ENCODE assay signal across 1 cellular context in genomic region chr7:85914437-85914836, GRCh38.
TF ChIP-seq lines count a peak whose summit lies in the region.

No MANE protein-coding gene starts in this region.

TF ChIP-seq in HEK293, 187 proteins besides CTCF, POLR2A, EP300 and RAD21 (continued from another document):
- TF ChIP-seq ZNF670 (tag by site-specific recombination; IDR thresholded peaks at IDR 0.05; ENCODE audit: low read depth) (no peak), ZNF544 (tag by site-specific recombination; IDR thresholded peaks at IDR 0.05) (no peak), ZBTB8A (tag by site-specific recombination; IDR thresholded peaks at IDR 0.05) (peak; percentile 49; the same call in 1 of the 2 replicates), ZNF394 (tag by site-specific recombination; IDR thresholded peaks at IDR 0.05; ENCODE audit: borderline replicate concordance) (peak; percentile 86; the same call in 1 of the 2 replicates), ZNF18 (tag by site-specific recombination; IDR thresholded peaks at IDR 0.05) (no peak), ZNF560 (tag by site-specific recombination; IDR thresholded peaks at IDR 0.05; ENCODE audit: borderline replicate concordance) (peak; percentile 80), ZNF654 (tag by site-specific recombination; IDR thresholded peaks at IDR 0.05; ENCODE audit: low read depth) (peak; percentile 19), ZNF623 (tag by site-specific recombination; IDR thresholded peaks at IDR 0.05) (peak; percentile 62)
- TF ChIP-seq, protein P1, sequence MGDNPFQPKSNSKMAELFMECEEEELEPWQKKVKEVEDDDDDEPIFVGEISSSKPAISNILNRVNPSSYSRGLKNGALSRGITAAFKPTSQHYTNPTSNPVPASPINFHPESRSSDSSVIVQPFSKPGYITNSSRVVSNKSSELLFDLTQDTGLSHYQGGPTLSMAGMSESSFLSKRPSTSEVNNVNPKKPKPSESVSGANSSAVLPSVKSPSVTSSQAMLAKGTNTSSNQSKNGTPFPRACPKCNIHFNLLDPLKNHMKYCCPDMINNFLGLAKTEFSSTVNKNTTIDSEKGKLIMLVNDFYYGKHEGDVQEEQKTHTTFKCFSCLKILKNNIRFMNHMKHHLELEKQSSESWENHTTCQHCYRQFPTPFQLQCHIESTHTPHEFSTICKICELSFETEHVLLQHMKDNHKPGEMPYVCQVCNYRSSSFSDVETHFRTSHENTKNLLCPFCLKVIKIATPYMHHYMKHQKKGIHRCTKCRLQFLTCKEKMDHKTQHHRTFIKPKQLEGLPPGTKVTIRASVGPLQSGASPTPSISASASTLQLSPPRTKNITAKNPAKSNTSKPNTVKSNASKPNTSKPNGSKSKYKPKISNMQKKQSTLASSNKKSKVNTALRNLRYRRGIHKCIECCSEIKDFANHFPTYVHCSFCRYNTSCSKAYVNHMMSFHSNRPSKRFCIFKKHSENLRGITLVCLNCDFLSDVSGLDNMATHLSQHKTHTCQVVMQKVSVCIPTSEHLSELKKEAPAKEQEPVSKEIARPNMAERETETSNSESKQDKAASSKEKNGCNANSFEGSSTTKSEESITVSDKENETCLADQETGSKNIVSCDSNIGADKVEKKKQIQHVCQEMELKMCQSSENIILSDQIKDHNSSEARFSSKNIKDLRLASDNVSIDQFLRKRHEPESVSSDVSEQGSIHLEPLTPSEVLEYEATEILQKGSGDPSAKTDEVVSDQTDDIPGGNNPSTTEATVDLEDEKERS (tag by site-specific recombination; IDR thresholded peaks at IDR 0.05): no peak
- TF ChIP-seq, protein P2, sequence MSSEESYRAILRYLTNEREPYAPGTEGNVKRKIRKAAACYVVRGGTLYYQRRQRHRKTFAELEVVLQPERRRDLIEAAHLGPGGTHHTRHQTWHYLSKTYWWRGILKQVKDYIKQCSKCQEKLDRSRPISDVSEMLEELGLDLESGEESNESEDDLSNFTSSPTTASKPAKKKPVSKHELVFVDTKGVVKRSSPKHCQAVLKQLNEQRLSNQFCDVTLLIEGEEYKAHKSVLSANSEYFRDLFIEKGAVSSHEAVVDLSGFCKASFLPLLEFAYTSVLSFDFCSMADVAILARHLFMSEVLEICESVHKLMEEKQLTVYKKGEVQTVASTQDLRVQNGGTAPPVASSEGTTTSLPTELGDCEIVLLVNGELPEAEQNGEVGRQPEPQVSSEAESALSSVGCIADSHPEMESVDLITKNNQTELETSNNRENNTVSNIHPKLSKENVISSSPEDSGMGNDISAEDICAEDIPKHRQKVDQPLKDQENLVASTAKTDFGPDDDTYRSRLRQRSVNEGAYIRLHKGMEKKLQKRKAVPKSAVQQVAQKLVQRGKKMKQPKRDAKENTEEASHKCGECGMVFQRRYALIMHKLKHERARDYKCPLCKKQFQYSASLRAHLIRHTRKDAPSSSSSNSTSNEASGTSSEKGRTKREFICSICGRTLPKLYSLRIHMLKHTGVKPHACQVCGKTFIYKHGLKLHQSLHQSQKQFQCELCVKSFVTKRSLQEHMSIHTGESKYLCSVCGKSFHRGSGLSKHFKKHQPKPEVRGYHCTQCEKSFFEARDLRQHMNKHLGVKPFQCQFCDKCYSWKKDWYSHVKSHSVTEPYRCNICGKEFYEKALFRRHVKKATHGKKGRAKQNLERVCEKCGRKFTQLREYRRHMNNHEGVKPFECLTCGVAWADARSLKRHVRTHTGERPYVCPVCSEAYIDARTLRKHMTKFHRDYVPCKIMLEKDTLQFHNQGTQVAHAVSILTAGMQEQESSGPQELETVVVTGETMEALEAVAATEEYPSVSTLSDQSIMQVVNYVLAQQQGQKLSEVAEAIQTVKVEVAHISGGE (tag by site-specific recombination; conservative IDR thresholded peaks at IDR 0.05; ENCODE audit: low read depth): peak; percentile 64
- TF ChIP-seq, protein P3, sequence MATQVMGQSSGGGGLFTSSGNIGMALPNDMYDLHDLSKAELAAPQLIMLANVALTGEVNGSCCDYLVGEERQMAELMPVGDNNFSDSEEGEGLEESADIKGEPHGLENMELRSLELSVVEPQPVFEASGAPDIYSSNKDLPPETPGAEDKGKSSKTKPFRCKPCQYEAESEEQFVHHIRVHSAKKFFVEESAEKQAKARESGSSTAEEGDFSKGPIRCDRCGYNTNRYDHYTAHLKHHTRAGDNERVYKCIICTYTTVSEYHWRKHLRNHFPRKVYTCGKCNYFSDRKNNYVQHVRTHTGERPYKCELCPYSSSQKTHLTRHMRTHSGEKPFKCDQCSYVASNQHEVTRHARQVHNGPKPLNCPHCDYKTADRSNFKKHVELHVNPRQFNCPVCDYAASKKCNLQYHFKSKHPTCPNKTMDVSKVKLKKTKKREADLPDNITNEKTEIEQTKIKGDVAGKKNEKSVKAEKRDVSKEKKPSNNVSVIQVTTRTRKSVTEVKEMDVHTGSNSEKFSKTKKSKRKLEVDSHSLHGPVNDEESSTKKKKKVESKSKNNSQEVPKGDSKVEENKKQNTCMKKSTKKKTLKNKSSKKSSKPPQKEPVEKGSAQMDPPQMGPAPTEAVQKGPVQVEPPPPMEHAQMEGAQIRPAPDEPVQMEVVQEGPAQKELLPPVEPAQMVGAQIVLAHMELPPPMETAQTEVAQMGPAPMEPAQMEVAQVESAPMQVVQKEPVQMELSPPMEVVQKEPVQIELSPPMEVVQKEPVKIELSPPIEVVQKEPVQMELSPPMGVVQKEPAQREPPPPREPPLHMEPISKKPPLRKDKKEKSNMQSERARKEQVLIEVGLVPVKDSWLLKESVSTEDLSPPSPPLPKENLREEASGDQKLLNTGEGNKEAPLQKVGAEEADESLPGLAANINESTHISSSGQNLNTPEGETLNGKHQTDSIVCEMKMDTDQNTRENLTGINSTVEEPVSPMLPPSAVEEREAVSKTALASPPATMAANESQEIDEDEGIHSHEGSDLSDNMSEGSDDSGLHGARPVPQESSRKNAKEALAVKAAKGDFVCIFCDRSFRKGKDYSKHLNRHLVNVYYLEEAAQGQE (tag by site-specific recombination; IDR thresholded peaks at IDR 0.05): peak; percentile 44; the same call in 1 of the 2 replicates
TF ChIP-seq in HEK293: peak in this region for 14.
